21 cellular contexts compared by ENCODE assay signal in genomic region chr20:63939061-63939935, GRCh38. TPM values are rescaled to one million over a fixed set of nuclear protein-coding genes. Genes with fewer than 3 reads are reported as not detected.
DNase-seq lines count a peak whose midpoint lies in the region; ATAC-seq and TF ChIP-seq lines count a peak whose summit lies in the region.
"Had no signal": no experiment of that assay in that cellular context is flagged by ENCODE, and none has a peak within 500 bp of the region (broad histone marks: within the 10 kb centered on the region; RNA-seq: fewer than 3 reads in every experiment).

No MANE protein-coding gene starts in this region.

- peaks cover 60% of the 10 kb centered on the region for H3K36me3 Mint-ChIP-seq in activated T-cell treated with anti-CD3 and anti-CD28 coated beads, Interleukin-2, amount 50 U/mL, for 24 hours (ENCODE audit: low read depth)
- peaks cover 2 to 6% of the 10 kb centered on the region in 2 donors for H3K36me3 Mint-ChIP-seq in activated T-cell treated with anti-CD3 and anti-CD28 coated beads, Interleukin-2, amount 50 U/mL, for 72 hours (ENCODE audit: insufficient read depth in 2 of 2)
- H3K36me3 Mint-ChIP-seq in WTC11 = no peaks in the 10 kb centered on the region; the same call in 1 of the 2 replicates
- H3K36me3 Mint-ChIP-seq in immature natural killer cell = peaks cover 0 to 12% (median 8%) of the 10 kb centered on the region in 3 donors
- H3K36me3 Mint-ChIP-seq in stimulated activated effector memory CD8-positive, alpha-beta T cell treated with anti-CD3 and anti-CD28 coated beads, Interleukin-12 subunit alpha, Interleukin-12 subunit beta, amount 100 ng/mL, for 72 hours = peaks cover 80% of the 10 kb centered on the region
- peaks cover 42% of the 10 kb centered on the region for H3K36me3 Mint-ChIP-seq in CD8-positive, alpha-beta T cell
- peaks cover 22% of the 10 kb centered on the region for H3K36me3 Mint-ChIP-seq in mesothelial cell of epicardium

- no peaks in the 10 kb centered on the region for H3K27me3 ChIP-seq in CD8-positive, alpha-beta T cell (ENCODE audit: insufficient read depth, low read length)
- H3K27me3 ChIP-seq: MG63 had no signal

- ATAC-seq in activated T-cell treated with anti-CD3 and anti-CD28 coated beads, Interleukin-2, amount 50 U/mL, for 72 hours (replicated peaks in 1 of 2) = no peak
- ATAC-seq in WTC11 (no peak), GM18519 (IDR thresholded peaks at IDR 0.05; ENCODE audit: low FRiP score, unreplicated experiment) (no peak)
- ATAC-seq in stimulated activated effector memory CD8-positive, alpha-beta T cell treated with anti-CD3 and anti-CD28 coated beads, Interleukin-12 subunit alpha, Interleukin-12 subunit beta, amount 100 ng/mL, for 72 hours = peak; percentile 38
- ATAC-seq in CD8-positive, alpha-beta T cell = no peak
- ATAC-seq: activated CD4-positive, CD25-positive, alpha-beta regulatory T cell treated with anti-CD3 and anti-CD28 coated beads, Interleukin-2, amount 50 U/mL, for 24 hours had no signal

- POLR2A ChIA-PET in WTC11 (lab: Charles Lee) = no interaction called here
- POLR2A ChIA-PET in CD8-positive, alpha-beta T cell (lab: Charles Lee) = no interaction called here

- DNase-seq in activated T-cell treated with anti-CD3 and anti-CD28 coated beads, Interleukin-2, amount 50 U/mL, for 24 hours = peak; percentile 32
- no peak for DNase-seq in activated T-cell treated with anti-CD3 and anti-CD28 coated beads, Interleukin-2, amount 50 U/mL, for 72 hours
- DNase-seq in WTC11 (ENCODE audit: low spot score) (no peak), immature natural killer cell (peak in 2 of 3 donors; percentile 29 to 54), mesothelial cell of epicardium (ENCODE audit: low spot score in 2 of 2, unreplicated experiment in 2 of 2) (no peak)
- DNase-seq in stimulated activated effector memory CD8-positive, alpha-beta T cell treated with anti-CD3 and anti-CD28 coated beads, Interleukin-12 subunit alpha, Interleukin-12 subunit beta, amount 100 ng/mL, for 72 hours (ENCODE audit: low spot score in 2 of 2) = no peak
- no peak for DNase-seq in CD8-positive, alpha-beta T cell
- DNase-seq: activated naive CD4-positive, alpha-beta T cell; amygdala; cerebellar nuclear complex; MG63; NCI-H146; NCI-H774; stimulated activated CD4-positive, alpha-beta T cell treated with anti-CD3 and anti-CD28 coated beads, Interleukin-4, amount 100 ng/mL, for 24 hours had no signal

- intact Hi-C loops in CD8-positive, alpha-beta T cell (cut with DNase I, micrococcal nuclease) = no loop called here

- H3K27ac Mint-ChIP-seq in activated T-cell treated with anti-CD3 and anti-CD28 coated beads, Interleukin-2, amount 50 U/mL, for 24 hours = no peak overlapping the region
- no peak overlapping the region for H3K27ac Mint-ChIP-seq in activated T-cell treated with anti-CD3 and anti-CD28 coated beads, Interleukin-2, amount 50 U/mL, for 72 hours
- no peak overlapping the region for H3K27ac Mint-ChIP-seq in WTC11
- peak overlapping the region in 1 of 6 donors; percentile 23 for H3K27ac Mint-ChIP-seq in immature natural killer cell
- no peak overlapping the region for H3K27ac Mint-ChIP-seq in stimulated activated effector memory CD8-positive, alpha-beta T cell treated with anti-CD3 and anti-CD28 coated beads, Interleukin-12 subunit alpha, Interleukin-12 subunit beta, amount 100 ng/mL, for 72 hours
- no peak overlapping the region for H3K27ac Mint-ChIP-seq in CD8-positive, alpha-beta T cell
- H3K27ac Mint-ChIP-seq in mesothelial cell of epicardium = no peak overlapping the region
- H3K27ac Mint-ChIP-seq: endodermal cell had no signal

- no peaks in the 10 kb centered on the region for H3K9me3 Mint-ChIP-seq in activated T-cell treated with anti-CD3 and anti-CD28 coated beads, Interleukin-2, amount 50 U/mL, for 24 hours
- H3K9me3 Mint-ChIP-seq in activated T-cell treated with anti-CD3 and anti-CD28 coated beads, Interleukin-2, amount 50 U/mL, for 72 hours = no peaks in the 10 kb centered on the region
- no peaks in the 10 kb centered on the region for H3K9me3 Mint-ChIP-seq in WTC11
- no peaks in the 10 kb centered on the region for H3K9me3 Mint-ChIP-seq in immature natural killer cell
- no peaks in the 10 kb centered on the region for H3K9me3 Mint-ChIP-seq in stimulated activated effector memory CD8-positive, alpha-beta T cell treated with anti-CD3 and anti-CD28 coated beads, Interleukin-12 subunit alpha, Interleukin-12 subunit beta, amount 100 ng/mL, for 72 hours
- H3K9me3 Mint-ChIP-seq in CD8-positive, alpha-beta T cell = no peaks in the 10 kb centered on the region
- H3K9me3 Mint-ChIP-seq in mesothelial cell of epicardium = no peaks in the 10 kb centered on the region
- H3K9me3 Mint-ChIP-seq: endodermal cell had no signal

- CTCF ChIA-PET in WTC11 (lab: Charles Lee) = interaction anchor here (0.6 to 4.2 kb wide), 4 partner anchors 35 to 401 kb away, joined by 3 to 13 read pairs (median 3); no protein-coding TSS in a partner anchor
- CTCF ChIA-PET in CD8-positive, alpha-beta T cell (lab: Charles Lee) = no interaction called here

- no peaks in the 10 kb centered on the region for H3K27me3 Mint-ChIP-seq in activated T-cell treated with anti-CD3 and anti-CD28 coated beads, Interleukin-2, amount 50 U/mL, for 24 hours
- no peaks in the 10 kb centered on the region for H3K27me3 Mint-ChIP-seq in activated T-cell treated with anti-CD3 and anti-CD28 coated beads, Interleukin-2, amount 50 U/mL, for 72 hours (ENCODE audit: low read depth)
- H3K27me3 Mint-ChIP-seq in WTC11 (ENCODE audit: low read depth) = no peaks in the 10 kb centered on the region
- H3K27me3 Mint-ChIP-seq in immature natural killer cell (ENCODE audit: low read depth in 3 of 3) = peaks cover 0 to 5% (median 5%) of the 10 kb centered on the region in 3 donors
- H3K27me3 Mint-ChIP-seq in CD8-positive, alpha-beta T cell (ENCODE audit: low read depth) = no peaks in the 10 kb centered on the region
- H3K27me3 Mint-ChIP-seq in mesothelial cell of epicardium (ENCODE audit: low read depth) = no peaks in the 10 kb centered on the region

- no peak overlapping the region for H3K4me3 Mint-ChIP-seq in activated T-cell treated with anti-CD3 and anti-CD28 coated beads, Interleukin-2, amount 50 U/mL, for 24 hours
- H3K4me3 Mint-ChIP-seq in activated T-cell treated with anti-CD3 and anti-CD28 coated beads, Interleukin-2, amount 50 U/mL, for 72 hours = no peak overlapping the region
- peak overlapping the region; percentile 59 for H3K4me3 Mint-ChIP-seq in WTC11
- no peak overlapping the region for H3K4me3 Mint-ChIP-seq in immature natural killer cell
- no peak overlapping the region for H3K4me3 Mint-ChIP-seq in stimulated activated effector memory CD8-positive, alpha-beta T cell treated with anti-CD3 and anti-CD28 coated beads, Interleukin-12 subunit alpha, Interleukin-12 subunit beta, amount 100 ng/mL, for 72 hours
- no peak overlapping the region for H3K4me3 Mint-ChIP-seq in CD8-positive, alpha-beta T cell
- H3K4me3 Mint-ChIP-seq in mesothelial cell of epicardium = no peak overlapping the region
- H3K4me3 Mint-ChIP-seq: endodermal cell had no signal

- peaks cover 13% of the 10 kb centered on the region for H3K4me1 Mint-ChIP-seq in activated T-cell treated with anti-CD3 and anti-CD28 coated beads, Interleukin-2, amount 50 U/mL, for 24 hours (ENCODE audit: low read depth)
- peaks cover 4% of the 10 kb centered on the region for H3K4me1 Mint-ChIP-seq in activated T-cell treated with anti-CD3 and anti-CD28 coated beads, Interleukin-2, amount 50 U/mL, for 72 hours (ENCODE audit: low read depth)
- H3K4me1 Mint-ChIP-seq in WTC11 = peaks cover 6% of the 10 kb centered on the region
- H3K4me1 Mint-ChIP-seq in immature natural killer cell = peaks cover 18 to 21% of the 10 kb centered on the region in 2 donors
- H3K4me1 Mint-ChIP-seq in stimulated activated effector memory CD8-positive, alpha-beta T cell treated with anti-CD3 and anti-CD28 coated beads, Interleukin-12 subunit alpha, Interleukin-12 subunit beta, amount 100 ng/mL, for 72 hours = peaks cover 22% of the 10 kb centered on the region
- peaks cover 13% of the 10 kb centered on the region for H3K4me1 Mint-ChIP-seq in CD8-positive, alpha-beta T cell (ENCODE audit: low read depth)
- no peaks in the 10 kb centered on the region for H3K4me1 Mint-ChIP-seq in mesothelial cell of epicardium
- H3K4me1 Mint-ChIP-seq: endodermal cell had no signal

- H3K4me3 ChIP-seq in CD8-positive, alpha-beta T cell (ENCODE audit: low read depth, low read length) = no peak overlapping the region
- H3K4me3 ChIP-seq: MG63, thoracic aorta had no signal

- H3K4me1 ChIP-seq in CD8-positive, alpha-beta T cell (ENCODE audit: insufficient read depth, low read length) = peaks cover 19% of the 10 kb centered on the region

- H3K36me3 ChIP-seq in CD8-positive, alpha-beta T cell (ENCODE audit: insufficient read depth, low read length) = peaks cover 25% of the 10 kb centered on the region

- no peaks in the 10 kb centered on the region for H3K9me3 ChIP-seq in CD8-positive, alpha-beta T cell (ENCODE audit: low read length)
- H3K9me3 ChIP-seq: MG63, SK-N-SH, thoracic aorta had no signal

- TF ChIP-seq CTCF in WTC11 (IDR thresholded peaks at IDR 0.05) (no peak), mesothelial cell of epicardium (IDR thresholded peaks at IDR 0.05; ENCODE audit: unreplicated experiment) (no peak)
- TF ChIP-seq CTCF in CD8-positive, alpha-beta T cell (IDR thresholded peaks at IDR 0.05) = no peak

- H3K27ac ChIP-seq in CD8-positive, alpha-beta T cell (ENCODE audit: low read depth, low read length) = no peak overlapping the region
- H3K27ac ChIP-seq: C4-2B, thoracic aorta had no signal

RNA-seq across cellular contexts. Expression of gene UCKL1, which starts 16.9 kb away (rescaled TPM):
- 10 to 100 TPM; 27.9 to 33.1 TPM for total RNA-seq in activated T-cell treated with anti-CD3 and anti-CD28 coated beads, Interleukin-2, amount 50 U/mL, for 72 hours
- 46.8 to 51.2 TPM (median 48.0 TPM) in 3 replicates for total RNA-seq in WTC11 (2021)
- 10 to 100 TPM; 19.3 to 35.5 (median 30.8) TPM for polyA plus RNA-seq in immature natural killer cell
- 10 to 100 TPM; 29.6 to 33.7 TPM for total RNA-seq in CD8-positive, alpha-beta T cell
- total RNA-seq in mesothelial cell of epicardium = 56.8 to 60.0 TPM (median 58.0 TPM) in 3 replicates

RNA-seq across cellular contexts. Expression of gene ZNF512B, which starts 30.4 kb away (rescaled TPM):
- 10 to 100 TPM; 20.0 to 20.6 TPM for total RNA-seq in activated T-cell treated with anti-CD3 and anti-CD28 coated beads, Interleukin-2, amount 50 U/mL, for 72 hours
- total RNA-seq in WTC11 (2021) = 19.9 to 23.3 TPM (median 20.5 TPM) in 3 replicates
- under 1 TPM in 2 of 3 donors, not detected in 1; 0.36 to 0.63 TPM for polyA plus RNA-seq in immature natural killer cell
- 10 to 100 TPM; 13.9 to 14.9 TPM for total RNA-seq in CD8-positive, alpha-beta T cell
- total RNA-seq in mesothelial cell of epicardium = 60.0 to 62.0 TPM (median 61.0 TPM) in 3 replicates

RNA-seq across cellular contexts. Expression of gene SAMD10, which starts 40.1 kb away (rescaled TPM):
- 10 to 100 TPM; 54.6 to 77.0 TPM for total RNA-seq in activated T-cell treated with anti-CD3 and anti-CD28 coated beads, Interleukin-2, amount 50 U/mL, for 72 hours
- total RNA-seq in WTC11 (2021) = 4.6 to 6.2 TPM (median 4.8 TPM) in 3 replicates
- polyA plus RNA-seq in immature natural killer cell = 10 to 100 TPM in 1 of 3 donors, 1 to 10 TPM in 2; 6.5 to 13.2 (median 8.5) TPM
- total RNA-seq in CD8-positive, alpha-beta T cell = 1 to 10 TPM; 7.3 to 8.6 TPM
- 10.3 to 11.7 TPM (median 11.4 TPM) in 3 replicates for total RNA-seq in mesothelial cell of epicardium
- total RNA-seq: H4 had no signal

RNA-seq across cellular contexts. Expression of gene PRPF6, which starts 41.6 kb away (rescaled TPM):
- 10 to 100 TPM; 77.5 to 95.7 TPM for total RNA-seq in activated T-cell treated with anti-CD3 and anti-CD28 coated beads, Interleukin-2, amount 50 U/mL, for 72 hours
- total RNA-seq in WTC11 (2021) (79.4 to 84.6 TPM (median 80.5 TPM) in 3 replicates), mesothelial cell of epicardium (65.2 to 68.2 TPM (median 65.9 TPM) in 3 replicates)
- polyA plus RNA-seq in immature natural killer cell = 10 to 100 TPM; 52.6 to 94.4 (median 63.1) TPM
- 10 to 100 TPM; 51.6 to 51.9 TPM for total RNA-seq in CD8-positive, alpha-beta T cell

RNA-seq across cellular contexts. Expression of gene DNAJC5, which starts 44.4 kb away (rescaled TPM):
- 10 to 100 TPM; 37.6 to 40.5 TPM for total RNA-seq in activated T-cell treated with anti-CD3 and anti-CD28 coated beads, Interleukin-2, amount 50 U/mL, for 72 hours
- 28.5 to 31.5 TPM (median 29.6 TPM) in 3 replicates for total RNA-seq in WTC11 (2021)
- polyA plus RNA-seq in immature natural killer cell = 1 to 10 TPM; 1.4 to 8.2 (median 2.9) TPM
- 10 to 100 TPM; 24.3 TPM for total RNA-seq in CD8-positive, alpha-beta T cell
- 40.6 to 43.2 TPM (median 41.6 TPM) in 3 replicates for total RNA-seq in mesothelial cell of epicardium

Comparison
In these comparisons a context has a peak if more than half of its experiments do, and no peak if none do; other contexts are left out.
1. DNase-seq: peak in activated T-cell treated with anti-CD3 and anti-CD28 coated beads, Interleukin-2, amount 50 U/mL, for 24 hours (single experiment) and immature natural killer cell (2 of 3); none in activated T-cell treated with anti-CD3 and anti-CD28 coated beads, Interleukin-2, amount 50 U/mL, for 72 hours (0 of 2), WTC11 (single experiment), stimulated activated effector memory CD8-positive, alpha-beta T cell treated with anti-CD3 and anti-CD28 coated beads, Interleukin-12 subunit alpha, Interleukin-12 subunit beta, amount 100 ng/mL, for 72 hours (0 of 2), CD8-positive, alpha-beta T cell (0 of 7) and mesothelial cell of epicardium (0 of 2).